In genomic region chr7:92835851-92836488, GRCh38 we compare ENCODE assay signal across 8 cellular contexts. TPM values are rescaled to one million over a fixed set of nuclear protein-coding genes. Genes with fewer than 3 reads are reported as not detected.
DNase-seq lines count a peak whose midpoint lies in the region; ATAC-seq and TF ChIP-seq lines count a peak whose summit lies in the region.

No MANE protein-coding gene starts in this region.

- DNase-seq in CD1c-positive myeloid dendritic cell (ENCODE audit: extremely low spot score), result peak; percentile 71
- DNase-seq in HL-60 (ENCODE audit: low read depth in 1 of 2, low spot score in 1 of 2), result peak in 1 of 2 experiments; percentile 41
- peak; percentile 22 for DNase-seq in UCSD-AML1 (lab: John Stamatoyannopoulos, UW; ENCODE audit: unreplicated experiment)
- DNase-seq in colonic mucosa, result peak; percentile 56
- peak in 1 of 2 donors; percentile 85 for DNase-seq in lower leg skin (ENCODE audit: low spot score in 2 of 2)
- DNase-seq in stimulated activated naive B cell treated with anti-CD40 and anti-IgM and Interleukin-4, amounts not matched to agents 10 μg/mL and 1 μg/mL and 100 μg/mL, for 72 hours, result peak; percentile 53
- no peak for DNase-seq in SHP77 (lab: John Stamatoyannopoulos, UW)

- no peak for TF ChIP-seq POLR2A in lower leg skin (IDR thresholded peaks at IDR 0.05)

- peak overlapping the region; percentile 88 for H3K27ac Mint-ChIP-seq in stimulated activated naive B cell treated with anti-CD40 and anti-IgM and Interleukin-4, amounts not matched to agents 10 μg/mL and 1 μg/mL and 100 μg/mL, for 72 hours

- no peak for TF ChIP-seq CTCF in HL-60 (IDR thresholded peaks at IDR 0.05; ENCODE audit: insufficient read depth, low read length)
- TF ChIP-seq CTCF in colonic mucosa (IDR thresholded peaks at IDR 0.05), result no peak
- TF ChIP-seq CTCF in lower leg skin (IDR thresholded peaks at IDR 0.05), result no peak

- peak; percentile 35 to 39 for ATAC-seq in stimulated activated naive B cell treated with anti-CD40 and anti-IgM and Interleukin-4, amounts not matched to agents 10 μg/mL and 1 μg/mL and 100 μg/mL, for 72 hours (replicated peaks)
- ATAC-seq in GM21390 (IDR thresholded peaks at IDR 0.05; ENCODE audit: unreplicated experiment), result no peak

- peak overlapping the region; percentile 88 to 99 for H3K4me3 Mint-ChIP-seq in stimulated activated naive B cell treated with anti-CD40 and anti-IgM and Interleukin-4, amounts not matched to agents 10 μg/mL and 1 μg/mL and 100 μg/mL, for 72 hours

- WGBS in lower leg skin, 2 donors, result 1% methylated on average over 25 to 26 of the region's 32 CpGs

- H3K36me3 Mint-ChIP-seq in stimulated activated naive B cell treated with anti-CD40 and anti-IgM and Interleukin-4, amounts not matched to agents 10 μg/mL and 1 μg/mL and 100 μg/mL, for 72 hours, result peaks cover 5 to 17% of the 10 kb centered on the region in 2 donors

- no peaks in the 10 kb centered on the region for H3K27me3 Mint-ChIP-seq in stimulated activated naive B cell treated with anti-CD40 and anti-IgM and Interleukin-4, amounts not matched to agents 10 μg/mL and 1 μg/mL and 100 μg/mL, for 72 hours

- no peaks in the 10 kb centered on the region for H3K9me3 Mint-ChIP-seq in stimulated activated naive B cell treated with anti-CD40 and anti-IgM and Interleukin-4, amounts not matched to agents 10 μg/mL and 1 μg/mL and 100 μg/mL, for 72 hours

- intact Hi-C loops in colonic mucosa (cut with DNase I) (no loop called here), lower leg skin (cut with DNase I; ENCODE audit: low total_unique reads) (no loop called here)

- H3K9ac ChIP-seq in colonic mucosa (ENCODE audit: low read depth in 2 of 2, low read length in 2 of 2), result peak overlapping the region; percentile 61 to 85

- no peaks in the 10 kb centered on the region for H3K36me3 ChIP-seq in colonic mucosa

- H3K4me3 ChIP-seq in HL-60 (replicated peaks; ENCODE audit: insufficient read depth, low read length), result peak overlapping the region; percentile 91
- H3K4me3 ChIP-seq in colonic mucosa, result peak overlapping the region; percentile 77
- H3K4me3 ChIP-seq in lower leg skin (ENCODE audit: low read depth, poor library complexity, severe bottlenecking), result peak overlapping the region; percentile 72

- no peaks in the 10 kb centered on the region for H3K4me1 ChIP-seq in colonic mucosa

- H3K27ac ChIP-seq in HL-60 (replicated peaks) (peak overlapping the region; percentile 90), colonic mucosa (peak overlapping the region; percentile 87)

- peaks cover 18 to 28% of the 10 kb centered on the region in 2 donors for H3K4me1 Mint-ChIP-seq in stimulated activated naive B cell treated with anti-CD40 and anti-IgM and Interleukin-4, amounts not matched to agents 10 μg/mL and 1 μg/mL and 100 μg/mL, for 72 hours

- H3K27me3 ChIP-seq in HL-60 (ENCODE audit: insufficient read depth, poor library complexity, severe bottlenecking) (no peaks in the 10 kb centered on the region), colonic mucosa (no peaks in the 10 kb centered on the region)

- no peaks in the 10 kb centered on the region for H3K9me3 ChIP-seq in colonic mucosa

RNA-seq across cellular contexts. Expression of gene CDK6, which starts 0.4 kb away (rescaled TPM):
- total RNA-seq in colonic mucosa (10 to 100 TPM; 37.1 to 55.4 TPM), lower leg skin (10 to 100 TPM; 43.6 to 85.1 (median 63.3) TPM)

Comparison
In these comparisons a context has a peak if more than half of its experiments do, and no peak if none do; other contexts are left out.
1. DNase-seq: peak in CD1c-positive myeloid dendritic cell (single experiment), UCSD-AML1 (single experiment), colonic mucosa (single experiment) and stimulated activated naive B cell treated with anti-CD40 and anti-IgM and Interleukin-4, amounts not matched to agents 10 μg/mL and 1 μg/mL and 100 μg/mL, for 72 hours (single experiment); none in SHP77 (0 of 2).
2. Peak in every context shown above with its lines, with median percentiles within 50 percentile points of each other: H3K4me3 ChIP-seq.